Comparison of ENCODE assay signal across 25 cellular contexts in the genomic region with DNA sequence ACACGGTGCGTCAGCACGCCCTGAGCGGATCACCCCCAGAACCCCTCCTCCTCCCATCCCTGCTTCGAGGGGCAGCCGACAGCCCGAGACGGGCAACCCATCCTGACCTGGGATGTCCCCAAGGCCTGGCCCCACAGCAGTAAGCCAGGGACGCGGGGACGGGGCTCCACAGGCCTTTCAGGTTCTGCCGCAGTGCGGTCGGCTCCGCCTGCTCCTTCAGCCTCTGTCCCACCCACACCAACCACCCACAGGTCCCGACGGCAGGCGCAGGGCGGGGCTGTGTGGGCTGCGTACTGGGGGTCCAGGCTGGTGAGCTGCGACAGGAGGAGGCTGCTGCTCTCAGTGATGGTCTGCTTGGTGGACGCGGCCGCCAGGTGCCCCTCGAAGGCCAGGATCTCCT.
"Had no signal": no experiment of that assay in that cellular context is flagged by ENCODE, and none has a peak within 500 bp of the region (broad histone marks: within the 10 kb centered on the region; RNA-seq: fewer than 3 reads in every experiment).

No MANE protein-coding gene starts in this region.

- H3K9me3 ChIP-seq: colonic mucosa, esophagus squamous epithelium, gastrocnemius medialis, heart right ventricle, left lung, lower lobe of right lung, mucosa of descending colon had no signal

- H3K27me3 Mint-ChIP-seq: dendritic cell treated with granulocyte-macrophage colony-stimulating factor and Interleukin-4, amounts not matched to agents 40 ng/mL and 50 ng/mL, for 4 days; effector memory CD8-positive, alpha-beta T cell had no signal

- H3K4me1 ChIP-seq: colonic mucosa, esophagus squamous epithelium, gastrocnemius medialis, heart right ventricle, left lung, lower lobe of right lung had no signal

- FAIRE-seq: endometrium, islet of Langerhans had no signal

- ATAC-seq: effector memory CD8-positive, alpha-beta T cell; esophagus mucosa; gastrocnemius medialis; heart right ventricle; left cardiac atrium; left lung; left ventricle myocardium superior; lower lobe of right lung; mucosa of descending colon had no signal

- H3K4me3 ChIP-seq: colonic mucosa, esophagus squamous epithelium, gastrocnemius medialis, heart right ventricle, left lung, lower lobe of right lung, mucosa of descending colon had no signal

- H3K9me3 Mint-ChIP-seq: dendritic cell treated with granulocyte-macrophage colony-stimulating factor and Interleukin-4, amounts not matched to agents 40 ng/mL and 50 ng/mL, for 4 days; effector memory CD8-positive, alpha-beta T cell; endodermal cell; mesothelial cell of epicardium had no signal

- H3K27ac Mint-ChIP-seq: dendritic cell treated with granulocyte-macrophage colony-stimulating factor and Interleukin-4, amounts not matched to agents 40 ng/mL and 50 ng/mL, for 4 days; endodermal cell; mesothelial cell of epicardium had no signal

- H3K4me3 Mint-ChIP-seq: dendritic cell treated with granulocyte-macrophage colony-stimulating factor and Interleukin-4, amounts not matched to agents 40 ng/mL and 50 ng/mL, for 4 days; effector memory CD8-positive, alpha-beta T cell; endodermal cell; mesothelial cell of epicardium had no signal

- H3K27ac ChIP-seq: colonic mucosa, epithelial cell of prostate, esophagus squamous epithelium, gastrocnemius medialis, heart right ventricle, left lung, lower lobe of right lung had no signal

- H3K27me3 ChIP-seq: colonic mucosa, esophagus squamous epithelium, gastrocnemius medialis, heart right ventricle, left lung had no signal

- H3K4me1 Mint-ChIP-seq: endodermal cell, mesothelial cell of epicardium had no signal

- DNase-seq: colonic mucosa; cortex of kidney; effector CD8-positive, alpha-beta T cell; effector memory CD8-positive, alpha-beta T cell; endodermal cell; erythroblast; esophagus squamous epithelium; foreskin fibroblast; foreskin melanocyte; gastrocnemius medialis; glutamatergic neuron; heart right ventricle; hippocampal formation; left cardiac atrium; left lung; left ventricle myocardium superior; lower lobe of right lung; mesenchymal stem cell; mucosa of descending colon had no signal
